ENCODE assay signal across 30 cellular contexts in genomic region chr7:131241381-131241780, GRCh38.
"Had no signal": no experiment of that assay in that cellular context is flagged by ENCODE, and none has a peak within 500 bp of the region (broad histone marks: within the 10 kb centered on the region; RNA-seq: fewer than 3 reads in every experiment).

No MANE protein-coding gene starts in this region.

- H3K36me3 ChIP-seq: adrenal gland, gastrocnemius medialis had no signal

- H3K9me3 Mint-ChIP-seq: activated CD4-positive, alpha-beta memory T cell treated with anti-CD3 and anti-CD28 coated beads for 36 hours; activated naive CD4-positive, alpha-beta T cell treated with anti-CD3 and anti-CD28 coated beads for 36 hours; activated naive CD4-positive, alpha-beta T cell treated with anti-CD3 and anti-CD28 coated beads, Interleukin-2, amount 50 U/mL, for 24 hours; activated naive CD8-positive, alpha-beta T cell treated with anti-CD3 and anti-CD28 coated beads for 36 hours; activated naive CD8-positive, alpha-beta T cell treated with anti-CD3 and anti-CD28 coated beads, Interleukin-2, amount 50 U/mL, for 24 hours; activated T-helper 1 cell treated with anti-CD3 and anti-CD28 coated beads, Interleukin-12 subunit alpha, Interleukin-12 subunit beta, Interleukin-2, Interleukin-4 antibody, amounts not matched to agents 30 ng/mL and 10 ng/mL and 1 ng/mL, durations not matched to agents 14 hours and 24 hours and 36 hours; activated T-helper 2 cell treated with anti-CD3 and anti-CD28 coated beads, Interferon-gamma antibody, Interleukin-2, Interleukin-4, amounts not matched to agents 10 μg/mL and 5 μg/mL and 100 μg/mL, durations not matched to agents 14 hours and 24 hours and 36 hours; T-helper 2 cell treated with Interferon-gamma antibody and Interleukin-4, amounts not matched to agents 5 μg/mL and 100 μg/mL, for 36 hours had no signal

- H3K9me3 ChIP-seq: adrenal gland, body of pancreas, gastrocnemius medialis had no signal

- H3K27ac ChIP-seq: adrenal gland, body of pancreas, foreskin keratinocyte, gastrocnemius medialis had no signal

- H3K27me3 Mint-ChIP-seq: activated CD4-positive, alpha-beta memory T cell treated with anti-CD3 and anti-CD28 coated beads for 36 hours; activated CD4-positive, alpha-beta T cell treated with anti-CD3 and anti-CD28 coated beads for 36 hours; activated CD4-positive, alpha-beta T cell treated with anti-CD3 and anti-CD28 coated beads, Interleukin-2, amount 10 ng/mL, durations not matched to agents 24 days and 14 days; activated CD8-positive, alpha-beta memory T cell treated with anti-CD3 and anti-CD28 coated beads, Interleukin-2, amount 10 ng/mL, durations not matched to agents 7 days and 5 days; activated naive CD4-positive, alpha-beta T cell treated with anti-CD3 and anti-CD28 coated beads, Interleukin-2, amount 50 U/mL, for 24 hours; activated naive CD8-positive, alpha-beta T cell treated with anti-CD3 and anti-CD28 coated beads for 36 hours; activated naive CD8-positive, alpha-beta T cell treated with anti-CD3 and anti-CD28 coated beads, Interleukin-2, amount 50 U/mL, for 24 hours; T-helper 17 cell had no signal

- DNase-seq: activated CD4-positive, alpha-beta memory T cell treated with anti-CD3 and anti-CD28 coated beads for 36 hours; activated CD4-positive, alpha-beta T cell treated with anti-CD3 and anti-CD28 coated beads for 36 hours; activated CD4-positive, alpha-beta T cell treated with anti-CD3 and anti-CD28 coated beads, Interleukin-2, amount 10 ng/mL, durations not matched to agents 24 days and 14 days; activated CD4-positive, CD25-positive, alpha-beta regulatory T cell; activated CD4-positive, CD25-positive, alpha-beta regulatory T cell treated with anti-CD3 and anti-CD28 coated beads, Interleukin-2, amount 50 U/mL, for 72 hours; activated CD8-positive, alpha-beta memory T cell treated with anti-CD3 and anti-CD28 coated beads, Interleukin-2, amount 10 ng/mL, durations not matched to agents 7 days and 5 days; activated CD8-positive, alpha-beta memory T cell treated with anti-CD3 and anti-CD28 coated beads, Interleukin-2, amount 50 U/mL, for 4 hours; activated CD8-positive, alpha-beta T cell treated with anti-CD3 and anti-CD28 coated beads, Interleukin-2, amount 10 ng/mL, durations not matched to agents 7 days and 5 days; activated effector memory CD4-positive, alpha-beta T cell treated with anti-CD3 and anti-CD28 coated beads, Interleukin-2, amount 50 U/mL, for 16 hours; activated naive CD4-positive, alpha-beta T cell treated with anti-CD3 and anti-CD28 coated beads for 36 hours; activated naive CD8-positive, alpha-beta T cell treated with anti-CD3 and anti-CD28 coated beads for 36 hours; activated naive CD8-positive, alpha-beta T cell treated with anti-CD3 and anti-CD28 coated beads, Interleukin-2, amount 50 U/mL, for 24 hours; activated T-cell treated with anti-CD3 and anti-CD28 coated beads, Interleukin-2, amount 50 U/mL, for 1 hour; activated T-cell treated with anti-CD3 and anti-CD28 coated beads, Interleukin-2, amount 50 U/mL, for 48 hours; amygdala; aorta; body of pancreas; caudate nucleus; effector CD8-positive, alpha-beta T cell; foreskin keratinocyte; gastrocnemius medialis; T-helper 1 cell; T-helper 17 cell; T1000 had no signal

- H3K27ac Mint-ChIP-seq: activated CD4-positive, alpha-beta memory T cell treated with anti-CD3 and anti-CD28 coated beads for 36 hours; activated CD4-positive, alpha-beta T cell treated with anti-CD3 and anti-CD28 coated beads for 36 hours; activated CD4-positive, alpha-beta T cell treated with anti-CD3 and anti-CD28 coated beads, Interleukin-2, amount 10 ng/mL, durations not matched to agents 24 days and 14 days; activated CD8-positive, alpha-beta memory T cell treated with anti-CD3 and anti-CD28 coated beads, Interleukin-2, amount 10 ng/mL, durations not matched to agents 7 days and 5 days; activated CD8-positive, alpha-beta T cell treated with anti-CD3 and anti-CD28 coated beads, Interleukin-2, amount 10 ng/mL, durations not matched to agents 7 days and 5 days; activated naive CD4-positive, alpha-beta T cell treated with anti-CD3 and anti-CD28 coated beads for 36 hours; activated naive CD4-positive, alpha-beta T cell treated with anti-CD3 and anti-CD28 coated beads, Interleukin-2, amount 50 U/mL, for 24 hours; activated naive CD8-positive, alpha-beta T cell treated with anti-CD3 and anti-CD28 coated beads for 36 hours; activated naive CD8-positive, alpha-beta T cell treated with anti-CD3 and anti-CD28 coated beads, Interleukin-2, amount 50 U/mL, for 24 hours; activated T-helper 1 cell treated with anti-CD3 and anti-CD28 coated beads, Interleukin-12 subunit alpha, Interleukin-12 subunit beta, Interleukin-2, Interleukin-4 antibody, amounts not matched to agents 30 ng/mL and 10 ng/mL and 1 ng/mL, durations not matched to agents 14 hours and 24 hours and 36 hours; activated T-helper 2 cell treated with anti-CD3 and anti-CD28 coated beads, Interferon-gamma antibody, Interleukin-2, Interleukin-4, amounts not matched to agents 10 μg/mL and 5 μg/mL and 100 μg/mL, durations not matched to agents 14 hours and 24 hours and 36 hours; T-helper 17 cell; T-helper 2 cell treated with Interferon-gamma antibody and Interleukin-4, amounts not matched to agents 5 μg/mL and 100 μg/mL, for 36 hours had no signal

- H3K4me3 ChIP-seq: adrenal gland, body of pancreas, gastrocnemius medialis had no signal

- H3K27me3 ChIP-seq: adrenal gland, body of pancreas, foreskin keratinocyte, gastrocnemius medialis had no signal

- ATAC-seq: activated CD4-positive, alpha-beta T cell treated with anti-CD3 and anti-CD28 coated beads for 36 hours; activated CD8-positive, alpha-beta memory T cell treated with anti-CD3 and anti-CD28 coated beads, Interleukin-2, amount 10 ng/mL, durations not matched to agents 7 days and 5 days; activated CD8-positive, alpha-beta T cell treated with anti-CD3 and anti-CD28 coated beads, Interleukin-2, amount 10 ng/mL, durations not matched to agents 7 days and 5 days; activated naive CD8-positive, alpha-beta T cell treated with anti-CD3 and anti-CD28 coated beads, Interleukin-2, amount 50 U/mL, for 24 hours; body of pancreas; esophagus mucosa; foreskin keratinocyte; gastrocnemius medialis; T-helper 17 cell had no signal

- H3K4me3 Mint-ChIP-seq: activated CD4-positive, alpha-beta memory T cell treated with anti-CD3 and anti-CD28 coated beads for 36 hours; activated CD4-positive, alpha-beta T cell treated with anti-CD3 and anti-CD28 coated beads for 36 hours; activated CD4-positive, alpha-beta T cell treated with anti-CD3 and anti-CD28 coated beads, Interleukin-2, amount 10 ng/mL, durations not matched to agents 24 days and 14 days; activated CD8-positive, alpha-beta memory T cell treated with anti-CD3 and anti-CD28 coated beads, Interleukin-2, amount 10 ng/mL, durations not matched to agents 7 days and 5 days; activated CD8-positive, alpha-beta T cell treated with anti-CD3 and anti-CD28 coated beads, Interleukin-2, amount 10 ng/mL, durations not matched to agents 7 days and 5 days; activated naive CD4-positive, alpha-beta T cell treated with anti-CD3 and anti-CD28 coated beads for 36 hours; activated naive CD4-positive, alpha-beta T cell treated with anti-CD3 and anti-CD28 coated beads, Interleukin-2, amount 50 U/mL, for 24 hours; activated naive CD8-positive, alpha-beta T cell treated with anti-CD3 and anti-CD28 coated beads for 36 hours; activated naive CD8-positive, alpha-beta T cell treated with anti-CD3 and anti-CD28 coated beads, Interleukin-2, amount 50 U/mL, for 24 hours; activated T-helper 1 cell treated with anti-CD3 and anti-CD28 coated beads, Interleukin-12 subunit alpha, Interleukin-12 subunit beta, Interleukin-2, Interleukin-4 antibody, amounts not matched to agents 30 ng/mL and 10 ng/mL and 1 ng/mL, durations not matched to agents 14 hours and 24 hours and 36 hours; T-helper 17 cell; T-helper 2 cell treated with Interferon-gamma antibody and Interleukin-4, amounts not matched to agents 5 μg/mL and 100 μg/mL, for 36 hours had no signal

- H3K4me1 ChIP-seq: body of pancreas had no signal

- H3K36me3 Mint-ChIP-seq: activated CD4-positive, alpha-beta memory T cell treated with anti-CD3 and anti-CD28 coated beads for 36 hours; activated naive CD4-positive, alpha-beta T cell treated with anti-CD3 and anti-CD28 coated beads, Interleukin-2, amount 50 U/mL, for 24 hours had no signal
